In genomic region chr16:89031715-89032659, GRCh38 we compare ENCODE assay signal across 9 cellular contexts. TPM values are rescaled to one million over a fixed set of nuclear protein-coding genes. Genes with fewer than 3 reads are reported as not detected.
DNase-seq lines count a peak whose midpoint lies in the region; ATAC-seq, FAIRE-seq and TF ChIP-seq lines count a peak whose summit lies in the region.
"Had no signal": no experiment of that assay in that cellular context is flagged by ENCODE, and none has a peak within 500 bp of the region (broad histone marks: within the 10 kb centered on the region; RNA-seq: fewer than 3 reads in every experiment).

No MANE protein-coding gene starts in this region.

- no peaks in the 10 kb centered on the region for H3K36me3 Mint-ChIP-seq in CD8-positive, alpha-beta T cell
- no peaks in the 10 kb centered on the region for H3K36me3 Mint-ChIP-seq in activated B cell treated with CpG ODN at 0.5 μM for 24 hours (ENCODE audit: low read depth)

- H3K23ac ChIP-seq in H1 (ENCODE audit: insufficient read length) = no peak overlapping the region

- H2AK5ac ChIP-seq in H1 (ENCODE audit: low read depth, low read length) = no peak overlapping the region

- H3K27ac ChIP-seq in CD8-positive, alpha-beta T cell (ENCODE audit: low read depth, low read length) = no peak overlapping the region
- no peak overlapping the region for H3K27ac ChIP-seq in H1 (ENCODE audit: low read depth, low read length)
- H3K27ac ChIP-seq: VCaP had no signal

- 93% methylated on average over 24 of the region's 24 CpGs; no CpG with 5 or more reads in 1 of the 2 experiments for WGBS in H1 (ENCODE audit: extremely low coverage in 1 of 2, insufficient coverage in 1 of 2, insufficient read length in 1 of 2, insufficient replicate concordance in 2 of 2, low coverage in 1 of 2, low lambda C conversion rate in 2 of 2, missing lambda C conversion rate in 1 of 2), 2 experiments

- no peak for TF ChIP-seq POLR2A in H1 (IDR thresholded peaks at IDR 0.05; ENCODE audit: control extremely low read depth in 1 of 2, low read depth in 2 of 2, low read length in 2 of 2)

- H2BK12ac ChIP-seq in H1 (ENCODE audit: low read depth, low read length) = 0 out of 2 replicates have a peak overlapping the region, but pooled peaks have one; percentile 27

- no peak overlapping the region for H2AFZ ChIP-seq in H1 (ENCODE audit: low read length)

- H3K79me1 ChIP-seq in H1 (ENCODE audit: low read depth, low read length) = no peaks in the 10 kb centered on the region

- no peak overlapping the region for H4K91ac ChIP-seq in H1 (replicated peaks; ENCODE audit: insufficient read length, low read length)

- no peak overlapping the region for H2BK20ac ChIP-seq in H1 (ENCODE audit: low read length)

- POLR2A ChIA-PET in CD8-positive, alpha-beta T cell (lab: Charles Lee) = interaction anchor here (0.6 kb wide), 1 partner anchor 32 kb away, joined by 3 read pairs; no protein-coding TSS in a partner anchor
- POLR2A ChIA-PET in activated B cell treated with CpG ODN at 0.5 μM for 24 hours (lab: Charles Lee) = interaction anchor here (0.5 to 1.6 kb wide), 8 partner anchors 45 to 95 kb away, joined by 3 to 13 read pairs (median 6); partner anchors contain the start of gene CBFA2T3
- POLR2A ChIA-PET in H1 (lab: Charles Lee; ENCODE audit: partially characterized antibody) = no interaction called here

- no peaks in the 10 kb centered on the region for H3K79me2 ChIP-seq in H1 (ENCODE audit: control insufficient read depth in 1 of 2, insufficient read depth in 2 of 2, low read length in 2 of 2)

- no peaks in the 10 kb centered on the region for H3K36me3 ChIP-seq in CD8-positive, alpha-beta T cell (ENCODE audit: insufficient read depth, low read length)
- H3K36me3 ChIP-seq in H1 (ENCODE audit: control insufficient read depth in 2 of 4, insufficient read depth in 4 of 4, low read length in 3 of 4) = no peaks in the 10 kb centered on the region

- TF ChIP-seq EP300 in H1 (IDR thresholded peaks at IDR 0.05; ENCODE audit: borderline replicate concordance in 1 of 2, low read depth in 2 of 2, low read length in 2 of 2) = no peak

- H3K4me1 ChIP-seq in CD8-positive, alpha-beta T cell (ENCODE audit: insufficient read depth, low read length) = peaks cover 30% of the 10 kb centered on the region
- peaks cover 0 to 9% (median 7%) of the 10 kb centered on the region in 4 experiments; a peak in 4 of 7 replicates for H3K4me1 ChIP-seq in H1 (replicated peaks in 1 of 4; ENCODE audit: control insufficient read depth in 3 of 4, insufficient read depth in 4 of 4, low read length in 3 of 4)

- no peaks in the 10 kb centered on the region; the same call in 1 of the 2 replicates for H3K23me2 ChIP-seq in H1 (ENCODE audit: low read depth, low read length)

- peak; percentile 96 for ATAC-seq in CD8-positive, alpha-beta T cell
- ATAC-seq in HG02970 (IDR thresholded peaks at IDR 0.05; ENCODE audit: low FRiP score, unreplicated experiment) = peak; percentile 77
- peak; percentile 99 for ATAC-seq in activated B cell treated with CpG ODN at 0.5 μM for 24 hours (ENCODE audit: low read depth)
- ATAC-seq in GM21390 (IDR thresholded peaks at IDR 0.05; ENCODE audit: unreplicated experiment) = no peak

- TF ChIP-seq RAD21 in H1 (IDR thresholded peaks at IDR 0.05 in 1 of 2, conservative IDR thresholded peaks at IDR 0.05 in 1 of 2; ENCODE audit: low read depth in 2 of 2, low read length in 2 of 2) = no peak

- peak overlapping the region; percentile 13 for H3K4me3 ChIP-seq in CD8-positive, alpha-beta T cell (ENCODE audit: low read depth, low read length)
- no peak overlapping the region for H3K4me3 ChIP-seq in H1 (ENCODE audit: extremely low read depth in 1 of 4, insufficient read depth in 2 of 4, low read depth in 3 of 4, low read length in 4 of 4)

- no peak overlapping the region for H2BK120ac ChIP-seq in H1 (replicated peaks; ENCODE audit: low read depth, low read length)

- CTCF ChIA-PET in CD8-positive, alpha-beta T cell (lab: Charles Lee) = no interaction called here
- CTCF ChIA-PET in activated B cell treated with CpG ODN at 0.5 μM for 24 hours (lab: Charles Lee) = no interaction called here
- CTCF ChIA-PET in H1 (lab: Charles Lee; ENCODE audit: partially characterized antibody) = no interaction called here

- intact Hi-C loops in CD8-positive, alpha-beta T cell (cut with DNase I, micrococcal nuclease) = no loop called here
- intact Hi-C loops in activated B cell treated with CpG ODN at 0.5 μM for 24 hours (cut with micrococcal nuclease) = loop anchor here (1.0 to 5.0 kb wide), 5 partner anchors 29 to 64 kb away; no protein-coding TSS in a partner anchor

- no peak overlapping the region for H2BK15ac ChIP-seq in H1 (ENCODE audit: low read length)

- peak; percentile 25 to 76 (median 56) for DNase-seq in CD8-positive, alpha-beta T cell
- DNase-seq in activated B cell treated with CpG ODN at 0.5 μM for 24 hours (peak; percentile 57), H1 (ENCODE audit: low read depth in 1 of 2, low spot score in 2 of 2) (no peak), NK-92 (lab: John Stamatoyannopoulos, UW; ENCODE audit: unreplicated experiment) (no peak), islet precursor cell (no peak)
- peak; percentile 36 to 42 for DNase-seq in stimulated activated CD8-positive, alpha-beta memory T cell treated with anti-CD3 and anti-CD28 coated beads, Interleukin-15, amount 100 ng/mL, for 48 hours (ENCODE audit: low read depth in 2 of 2)

- no peak for FAIRE-seq in H1 (lab: Jason Lieb, UNC)

- H3K4me1 Mint-ChIP-seq in CD8-positive, alpha-beta T cell (ENCODE audit: low read depth) = peaks cover 31% of the 10 kb centered on the region
- peaks cover 27% of the 10 kb centered on the region for H3K4me1 Mint-ChIP-seq in activated B cell treated with CpG ODN at 0.5 μM for 24 hours

- TF ChIP-seq CTCF in CD8-positive, alpha-beta T cell (IDR thresholded peaks at IDR 0.05) = no peak
- TF ChIP-seq CTCF in activated B cell treated with CpG ODN at 0.5 μM for 24 hours (IDR thresholded peaks at IDR 0.05) (no peak), H1 (IDR thresholded peaks at IDR 0.05; ENCODE audit: control extremely low read depth in 1 of 3, insufficient read depth in 1 of 3, low read depth in 1 of 3, low read length in 3 of 3) (no peak)

- peak overlapping the region; percentile 75 for H3K27ac Mint-ChIP-seq in CD8-positive, alpha-beta T cell
- peak overlapping the region; percentile 84 for H3K27ac Mint-ChIP-seq in activated B cell treated with CpG ODN at 0.5 μM for 24 hours

- no peak overlapping the region for H2BK5ac ChIP-seq in H1 (ENCODE audit: low read depth, low read length)

- no peak overlapping the region for H3K9ac ChIP-seq in H1 (replicated peaks in 1 of 4; ENCODE audit: extremely low read depth in 1 of 4, low read depth in 3 of 4, low read length in 3 of 4)

- peaks cover 0 to 2% of the 10 kb centered on the region in 2 experiments for H4K20me1 ChIP-seq in H1 (replicated peaks in 1 of 2; ENCODE audit: control insufficient read depth in 1 of 2, insufficient read depth in 2 of 2, low read length in 2 of 2)

- no peaks in the 10 kb centered on the region for H3K9me3 ChIP-seq in CD8-positive, alpha-beta T cell (ENCODE audit: low read length)
- H3K9me3 ChIP-seq in H1 (ENCODE audit: insufficient read depth in 2 of 2, low read depth in 1 of 2, low read length in 1 of 2) = no peaks in the 10 kb centered on the region

- H4K8ac ChIP-seq in H1 (ENCODE audit: extremely low read depth, insufficient read depth, low read length) = no peak overlapping the region

- no peak overlapping the region for H4K5ac ChIP-seq in H1 (ENCODE audit: insufficient read length, low read depth, low read length)

- no peak overlapping the region for H3K18ac ChIP-seq in H1 (ENCODE audit: extremely low read depth, low read length)

- no peak overlapping the region for H3K56ac ChIP-seq in H1 (replicated peaks; ENCODE audit: insufficient read length, low read depth, low read length)

- no peak overlapping the region for H3K4ac ChIP-seq in H1 (replicated peaks; ENCODE audit: insufficient read length, low read depth, low read length)

- H3K27me3 ChIP-seq in CD8-positive, alpha-beta T cell (ENCODE audit: insufficient read depth, low read length) = no peaks in the 10 kb centered on the region
- H3K27me3 ChIP-seq in H1 (replicated peaks in 1 of 4; ENCODE audit: control insufficient read depth in 3 of 4, extremely low read depth in 1 of 4, insufficient read depth in 3 of 4, low read length in 3 of 4) = no peaks in the 10 kb centered on the region; a peak in 1 of 7 replicates

- H3K9me3 Mint-ChIP-seq in CD8-positive, alpha-beta T cell = peaks cover 4% of the 10 kb centered on the region
- peaks cover 4% of the 10 kb centered on the region for H3K9me3 Mint-ChIP-seq in activated B cell treated with CpG ODN at 0.5 μM for 24 hours

- no peaks in the 10 kb centered on the region for H3K27me3 Mint-ChIP-seq in CD8-positive, alpha-beta T cell (ENCODE audit: low read depth)
- H3K27me3 Mint-ChIP-seq in activated B cell treated with CpG ODN at 0.5 μM for 24 hours = peaks cover 7% of the 10 kb centered on the region

- H3K4me2 ChIP-seq in H1 (ENCODE audit: insufficient read depth in 1 of 2, low read depth in 2 of 2, low read length in 2 of 2) = no peak overlapping the region

- H3K4me3 Mint-ChIP-seq in CD8-positive, alpha-beta T cell = peak overlapping the region; percentile 63
- peak overlapping the region; percentile 66 for H3K4me3 Mint-ChIP-seq in activated B cell treated with CpG ODN at 0.5 μM for 24 hours

- no peak overlapping the region for H3K14ac ChIP-seq in H1 (ENCODE audit: insufficient read length)

TF ChIP-seq in H1, 55 proteins besides CTCF, POLR2A, EP300 and RAD21 (continues in another document):
- TF ChIP-seq KDM1A (IDR thresholded peaks at IDR 0.05; ENCODE audit: borderline replicate concordance, low read length) (no peak), HDAC6 (IDR thresholded peaks at IDR 0.05; ENCODE audit: low read depth, low read length) (no peak), RXRA (IDR thresholded peaks at IDR 0.05; ENCODE audit: insufficient read depth, low read depth, low read length) (no peak), CHD2 (IDR thresholded peaks at IDR 0.05; ENCODE audit: low read length) (no peak)

RNA-seq across cellular contexts. Expression of gene CBFA2T3, which starts 55.0 kb away (rescaled TPM):
- total RNA-seq in CD8-positive, alpha-beta T cell = under 1 TPM; 0.11 to 0.31 TPM
- total RNA-seq in activated B cell treated with CpG ODN at 0.5 μM for 24 hours = 50.8 and 63.3 TPM in 2 replicates
- total RNA-seq in H1 (2021; fragmentation: NEBNext Ultra II Directional; extraction: Animal tissue kit (Norgen Biotek cat#: 25700)) = 1.3 and 2.7 TPM in 2 replicates
- polyA plus RNA-seq in H1 (2011; rRNA removed) = 0.51 and 1.5 TPM in 2 replicates
- 0.62 TPM for polyA plus RNA-seq in H1 (2011; cell fraction: cytosol; rRNA removed)
- 3.9 TPM for polyA plus RNA-seq in H1 (2011; cell fraction: nucleus; rRNA removed)
- polyA plus RNA-seq in H1 (2012, experiment 1 of 2) = 0.99 to 1.7 TPM (median 1.2 TPM) in 4 replicates
- polyA plus RNA-seq in H1 (2012, experiment 2 of 2) = 1.1 TPM
- 1.6 TPM for polyA plus RNA-seq in H1 (2013, experiment 1 of 2)
- polyA plus RNA-seq in H1 (2013, experiment 2 of 2) = 1.2 TPM
- 0.59 and 0.66 TPM in 2 replicates for polyA minus RNA-seq in H1 (2011; rRNA and poly(A)+ RNA removed)
- polyA minus RNA-seq in H1 (2011; cell fraction: cytosol; rRNA and poly(A)+ RNA removed) = 2.9 TPM
- polyA minus RNA-seq in H1 (2011; cell fraction: nucleus; rRNA and poly(A)+ RNA removed) = 2.1 TPM

Comparison
In these comparisons a context has a peak if more than half of its experiments do, and no peak if none do; other contexts are left out.
1. DNase-seq: peak in CD8-positive, alpha-beta T cell (7 of 7), activated B cell treated with CpG ODN at 0.5 μM for 24 hours (single experiment) and stimulated activated CD8-positive, alpha-beta memory T cell treated with anti-CD3 and anti-CD28 coated beads, Interleukin-15, amount 100 ng/mL, for 48 hours (2 of 2); none in H1 (0 of 2), NK-92 (single experiment) and islet precursor cell (single experiment).
2. RNA of gene CBFA2T3, which starts 55.0 kb away (total RNA-seq): 50.8 to 63.3 TPM in activated B cell treated with CpG ODN at 0.5 μM for 24 hours; 1.3 to 2.7 TPM in H1 and 0.11 to 0.31 TPM in CD8-positive, alpha-beta T cell; every median in the first group is over 10 times any median in the second.